In genomic region chr6:11366183-11366933, GRCh38 we compare ENCODE assay signal across 9 cellular contexts.
DNase-seq lines count a peak whose midpoint lies in the region; ATAC-seq and TF ChIP-seq lines count a peak whose summit lies in the region.
"Had no signal": no experiment of that assay in that cellular context is flagged by ENCODE, and none has a peak within 500 bp of the region (broad histone marks: within the 10 kb centered on the region; RNA-seq: fewer than 3 reads in every experiment).

No MANE protein-coding gene starts in this region.

- peak overlapping the region; percentile 77 to 84 for H3K27ac ChIP-seq in right atrium auricular region
- no peak overlapping the region for H3K27ac ChIP-seq in H9 (ENCODE audit: insufficient read length, low read depth, low read length)

- no peak overlapping the region for H3K56ac ChIP-seq in H9 (ENCODE audit: insufficient read length, low read depth, low read length)

- H3K18ac ChIP-seq in H9 (ENCODE audit: insufficient read length, low read depth, low read length): no peak overlapping the region

- H3K36me3 ChIP-seq in right atrium auricular region: no peaks in the 10 kb centered on the region

- intact Hi-C loops in left ventricle myocardium superior (cut with micrococcal nuclease): loop anchor here (10.0 kb wide), 1 partner anchor 142 kb away; no protein-coding TSS in a partner anchor

- H3K79me2 ChIP-seq in H9 (ENCODE audit: insufficient read depth, low read length): 0 out of 2 replicates have a peak, but pooled peaks cover 1% of the 10 kb centered on the region
- H3K79me2 ChIP-seq: parathyroid adenoma had no signal

- H2BK20ac ChIP-seq in H9 (ENCODE audit: low read depth, low read length, poor library complexity, severe bottlenecking): no peak overlapping the region

- no peak for TF ChIP-seq CTCF in right atrium auricular region (IDR thresholded peaks at IDR 0.05)
- no peak for TF ChIP-seq CTCF in nephron (IDR thresholded peaks at IDR 0.05; ENCODE audit: unreplicated experiment in 3 of 3)
- no peak for TF ChIP-seq CTCF in H9 (conservative IDR thresholded peaks at IDR 0.05)
- TF ChIP-seq CTCF in type B pancreatic cell (conservative IDR thresholded peaks at IDR 0.05): no peak

- ATAC-seq in left ventricle myocardium superior: no peak
- peak; percentile 66 for ATAC-seq in HG03175 (IDR thresholded peaks at IDR 0.05; ENCODE audit: unreplicated experiment)

- H2BK12ac ChIP-seq in H9 (ENCODE audit: insufficient read length, low read depth, low read length): no peak overlapping the region

- H3K79me1 ChIP-seq in H9 (ENCODE audit: insufficient read depth, low read depth, low read length, poor library complexity, severe bottlenecking): no peaks in the 10 kb centered on the region

- H3K27me3 Mint-ChIP-seq in nephron (ENCODE audit: low read depth) (no peaks in the 10 kb centered on the region), H9 (ENCODE audit: low read depth) (peaks cover 3% of the 10 kb centered on the region; the same call in 1 of the 2 replicates), type B pancreatic cell (no peaks in the 10 kb centered on the region)

- no peak overlapping the region for H2BK15ac ChIP-seq in H9 (ENCODE audit: low read depth, low read length)

- DNase-seq in right atrium auricular region (ENCODE audit: low spot score): no peak
- DNase-seq in left ventricle myocardium superior: no peak
- DNase-seq in activated T-cell treated with anti-CD3 and anti-CD28 coated beads for 48 hours (ENCODE audit: low read depth): peak; percentile 34
- DNase-seq in H9: no peak
- DNase-seq in 8988T: no peak
- DNase-seq in type B pancreatic cell (ENCODE audit: extremely low spot score, unreplicated experiment): no peak

- WGBS in H9 (ENCODE audit: extremely low coverage, insufficient read length, low lambda C conversion rate): no CpG with 5 or more reads among the region's 7 CpGs

- H4K8ac ChIP-seq in H9 (replicated peaks; ENCODE audit: insufficient read length, low read depth, low read length): no peak overlapping the region

- H3T11ph ChIP-seq in H9 (ENCODE audit: low read length): no peak overlapping the region

- H3K27me3 ChIP-seq in right atrium auricular region (no peaks in the 10 kb centered on the region), H9 (ENCODE audit: insufficient read depth, low read length) (no peaks in the 10 kb centered on the region)

- H3K23ac ChIP-seq in H9 (ENCODE audit: insufficient read length, low read depth, low read length): no peak overlapping the region

- no peaks in the 10 kb centered on the region for H3K9me3 ChIP-seq in right atrium auricular region
- no peaks in the 10 kb centered on the region for H3K9me3 ChIP-seq in H9 (ENCODE audit: control insufficient read depth, low read depth, low read length)

- no peaks in the 10 kb centered on the region for H3K23me2 ChIP-seq in H9 (ENCODE audit: insufficient read length, low read depth, low read length, poor library complexity, severe bottlenecking)

- H3K4me1 ChIP-seq in right atrium auricular region (peaks cover 0 to 30% of the 10 kb centered on the region in 2 donors), H9 (ENCODE audit: insufficient read depth, low read length) (no peaks in the 10 kb centered on the region)
- H3K4me1 ChIP-seq: parathyroid adenoma had no signal

- H3K4me1 Mint-ChIP-seq in nephron (peaks cover 30% of the 10 kb centered on the region), H9 (peaks cover 27% of the 10 kb centered on the region in 2 experiments), type B pancreatic cell (ENCODE audit: unreplicated experiment) (peaks cover 23% of the 10 kb centered on the region)

- H2BK120ac ChIP-seq in H9 (ENCODE audit: low read depth, low read length, poor library complexity, severe bottlenecking): no peak overlapping the region

- H3K4me2 ChIP-seq in H9 (ENCODE audit: insufficient read depth, insufficient read length, low read length): no peak overlapping the region

- H3K4me3 ChIP-seq in right atrium auricular region: no peak overlapping the region

- H4K20me1 ChIP-seq in H9 (ENCODE audit: control insufficient read depth, insufficient read depth, insufficient read length): no peaks in the 10 kb centered on the region

- H3K9ac ChIP-seq in H9 (ENCODE audit: extremely low read depth, insufficient read length, low read length): no peak overlapping the region
- H3K9ac ChIP-seq: parathyroid adenoma had no signal

- H3K9me3 Mint-ChIP-seq in nephron: peaks cover 2% of the 10 kb centered on the region
- H3K9me3 Mint-ChIP-seq in H9: no peaks in the 10 kb centered on the region
- H3K9me3 Mint-ChIP-seq in type B pancreatic cell: peaks cover 4% of the 10 kb centered on the region

- H4K91ac ChIP-seq in H9 (ENCODE audit: insufficient read length, low read depth, low read length): no peak overlapping the region

- H3K4ac ChIP-seq in H9 (ENCODE audit: low read depth, low read length): no peak overlapping the region

- H4K5ac ChIP-seq in H9 (ENCODE audit: insufficient read length, low read depth, low read length): no peak overlapping the region

- H3K36me3 Mint-ChIP-seq in nephron (ENCODE audit: low read depth): no peaks in the 10 kb centered on the region
- no peaks in the 10 kb centered on the region for H3K36me3 Mint-ChIP-seq in H9 (ENCODE audit: insufficient read depth in 1 of 3, low read depth in 3 of 3)
- H3K36me3 Mint-ChIP-seq in type B pancreatic cell: no peaks in the 10 kb centered on the region

- no peak overlapping the region for H2AK5ac ChIP-seq in H9 (ENCODE audit: insufficient read length, low read length)

- no peak overlapping the region for H2AFZ ChIP-seq in H9 (ENCODE audit: low read length)
- H2AFZ ChIP-seq: parathyroid adenoma had no signal

- no peak overlapping the region for H2BK5ac ChIP-seq in H9 (ENCODE audit: insufficient read length, low read length)

- H3K27ac Mint-ChIP-seq in nephron (peak overlapping the region; percentile 88 to 98 (median 91)), H9 (no peak overlapping the region), type B pancreatic cell (no peak overlapping the region)

- H3K14ac ChIP-seq in H9 (ENCODE audit: insufficient read depth, low read length): no peak overlapping the region

- H3K4me3 Mint-ChIP-seq in nephron (no peak overlapping the region), H9 (no peak overlapping the region), type B pancreatic cell (no peak overlapping the region)

Comparison
In these comparisons a context has a peak if more than half of its experiments do, and no peak if none do; other contexts are left out.
1. H3K27ac Mint-ChIP-seq: peak in nephron (3 of 3); none in H9 (0 of 3) and type B pancreatic cell (single experiment).